In the genomic region with DNA sequence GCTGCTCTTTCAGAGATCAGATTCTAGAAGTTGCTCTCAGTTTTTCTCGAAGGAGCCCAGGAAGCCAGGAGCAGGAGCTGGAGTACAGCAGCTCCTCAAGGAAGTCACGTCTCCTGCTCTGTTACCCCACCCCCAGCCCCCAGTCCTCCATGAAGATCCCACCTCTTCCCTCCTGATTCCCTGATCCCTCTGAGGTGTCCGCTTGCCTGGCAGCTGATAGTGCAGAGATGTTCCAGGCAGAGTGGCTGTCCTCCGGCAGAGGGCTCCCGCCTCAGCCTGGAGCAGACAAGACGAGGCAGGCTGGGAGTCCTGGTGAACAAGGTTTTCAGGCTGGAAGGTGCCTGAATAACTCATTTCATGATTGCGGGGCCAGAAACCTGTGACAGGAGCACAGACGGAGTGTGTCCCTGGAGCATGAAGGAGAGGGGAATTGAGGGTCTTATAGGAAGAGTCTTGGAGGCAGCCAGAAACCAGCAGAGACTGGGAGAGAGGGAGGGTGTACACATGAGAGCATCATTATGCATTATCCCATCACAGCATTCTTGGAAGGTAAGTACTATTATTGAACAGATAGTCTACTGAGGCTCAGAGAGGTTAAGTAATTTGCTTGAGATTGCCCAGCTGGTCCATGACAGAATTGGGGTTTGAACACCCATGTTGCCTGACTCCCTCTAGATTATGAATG, we compare ENCODE assay signal across 8 cellular contexts. TPM values are rescaled to one million over a fixed set of nuclear protein-coding genes. Genes with fewer than 3 reads are reported as not detected.
A peak's percentile ranks its signal among the peaks of the same experiment; 100 is the strongest.
DNase-seq lines count a peak whose midpoint lies in the region; ATAC-seq, FAIRE-seq and TF ChIP-seq lines count a peak whose summit lies in the region.

No MANE protein-coding gene starts in this region.

- FAIRE-seq in RCC 7860 (lab: Jason Lieb, UNC), result peak; percentile 28

- H3K27me3 ChIP-seq in HAP-1 (ENCODE audit: low read depth) (peaks cover 66% of the 10 kb centered on the region), kidney epithelial cell (ENCODE audit: control insufficient read depth, insufficient read depth, low read length) (no peaks in the 10 kb centered on the region)

- TF ChIP-seq CTCF in AG10803 (conservative IDR thresholded peaks at IDR 0.05; ENCODE audit: low read length) (peak; percentile 97), choroid plexus epithelial cell (conservative IDR thresholded peaks at IDR 0.05; ENCODE audit: low read depth, low read length) (peak; percentile 99), kidney epithelial cell (IDR thresholded peaks at IDR 0.05; ENCODE audit: insufficient read depth, low read length, poor library complexity, severe bottlenecking) (peak; percentile 93)

- peak overlapping the region; percentile 87 for H3K4me3 ChIP-seq in AG10803 (ENCODE audit: low read length)
- no peak overlapping the region for H3K4me3 ChIP-seq in HAP-1
- peak overlapping the region; percentile 73 for H3K4me3 ChIP-seq in choroid plexus epithelial cell (ENCODE audit: low read depth, low read length)
- H3K4me3 ChIP-seq in kidney epithelial cell (ENCODE audit: low read depth, low read length), result peak overlapping the region; percentile 76

- CTCF ChIA-PET in T-cell (lab: Charles Lee), result no interaction called here

- H3K9me3 Mint-ChIP-seq in T-cell, result no peaks in the 10 kb centered on the region

- POLR2A ChIA-PET in T-cell (lab: Charles Lee), result no interaction called here

- H3K27me3 Mint-ChIP-seq in T-cell, result peaks cover 56 to 69% of the 10 kb centered on the region in 2 donors

- H3K27ac Mint-ChIP-seq in T-cell, result peak overlapping the region in 1 of 2 donors; percentile 55

- H3K36me3 ChIP-seq in HAP-1 (replicated peaks), result no peaks in the 10 kb centered on the region
- no peaks in the 10 kb centered on the region for H3K36me3 ChIP-seq in kidney epithelial cell (ENCODE audit: control insufficient read depth, insufficient read depth, low read length)

- no peaks in the 10 kb centered on the region for H3K4me1 ChIP-seq in HAP-1

- H3K9me3 ChIP-seq in HAP-1, result no peaks in the 10 kb centered on the region

- in situ Hi-C loops in HAP-1 (cut with MboI; ENCODE audit: low sequenced_read_pairs), result no loop called here

- DNase-seq in AG10803 (ENCODE audit: low read depth) (peak; percentile 84), HAP-1 (ENCODE audit: low spot score in 2 of 2) (peak; percentile 43 to 63), RCC 7860 (ENCODE audit: low spot score) (peak; percentile 74), choroid plexus epithelial cell (ENCODE audit: low read depth) (peak; percentile 88), kidney epithelial cell (ENCODE audit: low read depth) (no peak), smooth muscle cell of the brain vasculature (ENCODE audit: low read depth, low spot score) (peak; percentile 61), T-cell (no peak)

- peak overlapping the region in 1 of 3 donors; percentile 30 for H3K4me3 Mint-ChIP-seq in T-cell

- H3K36me3 Mint-ChIP-seq in T-cell, result no peaks in the 10 kb centered on the region

- peaks cover 6 to 12% (median 8%) of the 10 kb centered on the region in 3 donors for H3K4me1 Mint-ChIP-seq in T-cell

- no peak for ATAC-seq in GM18907 (IDR thresholded peaks at IDR 0.05; ENCODE audit: unreplicated experiment)
- no peak for ATAC-seq in T-cell (replicated peaks in 1 of 4)

RNA-seq across cellular contexts. Expression of gene HRH1, which starts 1.2 kb away (rescaled TPM):
- total RNA-seq in kidney epithelial cell, result 3.2 and 4.0 TPM in 2 replicates
- 1 to 10 TPM in 1 of 5 donors, under 1 TPM in 2, not detected in 2; 0.19 to 2.0 (median 0.46) TPM for total RNA-seq in T-cell

Comparison
In these comparisons a context has a peak if more than half of its experiments do, and no peak if none do; other contexts are left out.
1. DNase-seq: peak in AG10803 (single experiment), HAP-1 (2 of 2), RCC 7860 (single experiment), choroid plexus epithelial cell (single experiment) and smooth muscle cell of the brain vasculature (single experiment); none in kidney epithelial cell (single experiment) and T-cell (0 of 34).
2. Peak in every context shown above with its lines, with median percentiles within 50 percentile points of each other: CTCF ChIP-seq.